ENCODE assay signal across 8 cellular contexts in genomic region chr3:177441813-177442646, GRCh38.
DNase-seq lines count a peak whose midpoint lies in the region; ATAC-seq and TF ChIP-seq lines count a peak whose summit lies in the region.

No MANE protein-coding gene starts in this region.

- H3K36me3 ChIP-seq in fibroblast of lung (ENCODE audit: control insufficient read depth, insufficient read depth, low read length): no peaks in the 10 kb centered on the region
- H3K36me3 ChIP-seq in body of pancreas (replicated peaks in 1 of 2; ENCODE audit: insufficient read depth in 1 of 2, low read depth in 2 of 2): no peaks in the 10 kb centered on the region

- H3K27me3 Mint-ChIP-seq in CD14-positive monocyte (ENCODE audit: low read depth in 3 of 3): no peaks in the 10 kb centered on the region

- H3K9me3 ChIP-seq in fibroblast of lung (ENCODE audit: control insufficient read depth, insufficient read depth, low read depth, low read length) (no peaks in the 10 kb centered on the region), body of pancreas (no peaks in the 10 kb centered on the region)

- no peaks in the 10 kb centered on the region for H3K9me3 Mint-ChIP-seq in CD14-positive monocyte

- peak overlapping the region; percentile 44 for H3K27ac ChIP-seq in fibroblast of lung (ENCODE audit: insufficient read depth, low read length)
- peak overlapping the region in 1 of 4 donors; percentile 19 for H3K27ac ChIP-seq in body of pancreas

- H2AFZ ChIP-seq in fibroblast of lung (ENCODE audit: low read length): peak overlapping the region; percentile 12

- H3K79me2 ChIP-seq in fibroblast of lung (ENCODE audit: control insufficient read depth, insufficient read depth, low read length): no peaks in the 10 kb centered on the region

- TF ChIP-seq CTCF in CD14-positive monocyte (IDR thresholded peaks at IDR 0.05) (no peak), fibroblast of lung (conservative IDR thresholded peaks at IDR 0.05 in 1 of 2, IDR thresholded peaks at IDR 0.05 in 1 of 2; ENCODE audit: low read depth in 1 of 2, low read length in 2 of 2) (no peak), body of pancreas (IDR thresholded peaks at IDR 0.05) (no peak)

- peaks cover 37% of the 10 kb centered on the region for H3K4me1 Mint-ChIP-seq in CD14-positive monocyte

- peak overlapping the region; percentile 35 to 40 for H3K4me3 Mint-ChIP-seq in CD14-positive monocyte

- DNase-seq in CD14-positive monocyte (ENCODE audit: low spot score) (no peak), fibroblast of lung (ENCODE audit: low read depth in 2 of 2) (peak; percentile 48 to 77), body of pancreas (no peak), UCSD-AML1 (lab: John Stamatoyannopoulos, UW; ENCODE audit: unreplicated experiment) (no peak)
- DNase-seq in central memory CD4-positive, alpha-beta T cell: no peak
- DNase-seq in activated CD4-positive, alpha-beta T cell treated with anti-CD3 and anti-CD28 coated beads for 48 hours: no peak

- H3K36me3 Mint-ChIP-seq in CD14-positive monocyte: no peaks in the 10 kb centered on the region

- peak overlapping the region in 3 of 4 experiments; percentile 16 to 55 (median 27) for H3K4me3 ChIP-seq in fibroblast of lung (replicated peaks in 1 of 4; ENCODE audit: control extremely low read depth in 1 of 4, insufficient read depth in 1 of 4, low read depth in 3 of 4, low read length in 4 of 4)
- no peak overlapping the region for H3K4me3 ChIP-seq in body of pancreas

- H3K4me2 ChIP-seq in fibroblast of lung (ENCODE audit: extremely low read depth, insufficient read depth, low read length): peak overlapping the region; percentile 58

- H3K9ac ChIP-seq in fibroblast of lung (ENCODE audit: insufficient read depth, low read length): peak overlapping the region; percentile 5

- 73 to 85% methylated on average over 12 of the region's 12 CpGs for WGBS in body of pancreas, 2 donors

- peaks cover 2% of the 10 kb centered on the region for H3K4me1 ChIP-seq in fibroblast of lung (ENCODE audit: control insufficient read depth, extremely low read depth, insufficient read depth, low read length)
- peaks cover 5% of the 10 kb centered on the region for H3K4me1 ChIP-seq in body of pancreas

- intact Hi-C loops in CD14-positive monocyte (cut with micrococcal nuclease) (loop anchor here in 1 of 2 donors (10.0 kb wide), 1 partner anchor 163 kb away; no protein-coding TSS in a partner anchor), body of pancreas (cut with DNase I) (no loop called here)

- ATAC-seq in GM21360 (IDR thresholded peaks at IDR 0.05; ENCODE audit: unreplicated experiment): peak; percentile 95
- peak; percentile 98 for ATAC-seq in HG03442 (IDR thresholded peaks at IDR 0.05; ENCODE audit: unreplicated experiment)
- no peak for ATAC-seq in body of pancreas

- peak overlapping the region; percentile 61 to 89 (median 85) for H3K27ac Mint-ChIP-seq in CD14-positive monocyte

- no peaks in the 10 kb centered on the region for H4K20me1 ChIP-seq in fibroblast of lung (ENCODE audit: control insufficient read depth, extremely low read depth, insufficient read depth, low read length)

- H3K27me3 ChIP-seq in fibroblast of lung (ENCODE audit: control insufficient read depth, insufficient read depth, low read length): no peaks in the 10 kb centered on the region
- no peaks in the 10 kb centered on the region for H3K27me3 ChIP-seq in body of pancreas

- TF ChIP-seq POLR2A in body of pancreas (IDR thresholded peaks at IDR 0.05): no peak

Comparison
In these comparisons a context has a peak if more than half of its experiments do, and no peak if none do; other contexts are left out.
1. DNase-seq: peak in fibroblast of lung (2 of 2); none in CD14-positive monocyte (single experiment), central memory CD4-positive, alpha-beta T cell (single experiment), body of pancreas (0 of 4), UCSD-AML1 (single experiment) and activated CD4-positive, alpha-beta T cell treated with anti-CD3 and anti-CD28 coated beads for 48 hours (single experiment).
2. H3K4me3 ChIP-seq: peak in fibroblast of lung (3 of 4); none in body of pancreas (0 of 2).